In the genomic region with DNA sequence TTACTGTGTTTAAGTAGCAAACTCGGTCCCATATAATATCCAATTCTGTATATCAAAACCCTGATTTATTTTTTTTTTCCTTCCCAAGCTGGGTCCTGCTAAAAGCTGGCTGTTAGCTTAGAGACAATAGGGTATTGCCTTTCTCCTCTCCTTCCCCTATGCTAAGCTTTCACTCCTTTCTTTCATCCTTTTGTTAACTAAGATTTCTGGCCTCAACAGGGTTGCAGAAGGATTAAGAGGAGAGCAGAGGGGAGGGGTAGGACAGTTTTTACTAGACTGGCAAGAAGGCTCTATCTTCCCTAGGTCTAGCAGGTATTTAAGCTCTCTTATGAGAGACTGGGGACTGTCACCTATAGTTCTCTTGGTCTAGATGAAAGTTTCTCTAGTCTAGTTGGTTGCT, we compare ENCODE assay signal across 21 cellular contexts.
"Had no signal": no experiment of that assay in that cellular context is flagged by ENCODE, and none has a peak within 500 bp of the region (broad histone marks: within the 10 kb centered on the region; RNA-seq: fewer than 3 reads in every experiment).

No MANE protein-coding gene starts in this region.

- H3K4me1 ChIP-seq: body of pancreas, foreskin keratinocyte, spleen, thyroid gland had no signal

- H3K36me3 ChIP-seq: spleen, thyroid gland had no signal

- H3K36me3 Mint-ChIP-seq: activated CD4-positive, alpha-beta memory T cell treated with anti-CD3 and anti-CD28 coated beads for 36 hours; activated CD8-positive, alpha-beta memory T cell treated with anti-CD3 and anti-CD28 coated beads, Interleukin-2, amount 10 ng/mL, durations not matched to agents 7 days and 5 days; immature natural killer cell; naive B cell had no signal

- ATAC-seq: activated CD4-positive, alpha-beta T cell treated with anti-CD3 and anti-CD28 coated beads for 36 hours; activated CD8-positive, alpha-beta memory T cell treated with anti-CD3 and anti-CD28 coated beads, Interleukin-2, amount 10 ng/mL, durations not matched to agents 7 days and 5 days; activated T-helper 17 cell treated with anti-CD3 and anti-CD28 coated beads, Interleukin-2, amount 50 U/mL, for 72 hours; body of pancreas; effector memory CD8-positive, alpha-beta T cell; foreskin keratinocyte; left ventricle myocardium superior had no signal

- H3K4me3 ChIP-seq: body of pancreas, spleen, thyroid gland had no signal

- H3K27me3 Mint-ChIP-seq: activated CD4-positive, alpha-beta memory T cell treated with anti-CD3 and anti-CD28 coated beads for 36 hours; activated CD4-positive, alpha-beta T cell treated with anti-CD3 and anti-CD28 coated beads for 36 hours; activated CD8-positive, alpha-beta memory T cell treated with anti-CD3 and anti-CD28 coated beads, Interleukin-2, amount 10 ng/mL, durations not matched to agents 7 days and 5 days; activated T-helper 17 cell treated with anti-CD3 and anti-CD28 coated beads, Interleukin-2, amount 50 U/mL, for 72 hours; effector memory CD8-positive, alpha-beta T cell; naive B cell had no signal

- DNase-seq: activated CD4-positive, alpha-beta memory T cell treated with anti-CD3 and anti-CD28 coated beads for 36 hours; activated CD4-positive, alpha-beta T cell treated with anti-CD3 and anti-CD28 coated beads for 36 hours; activated CD8-positive, alpha-beta memory T cell treated with anti-CD3 and anti-CD28 coated beads, Interleukin-2, amount 10 ng/mL, durations not matched to agents 7 days and 5 days; activated naive CD4-positive, alpha-beta T cell; body of pancreas; effector memory CD8-positive, alpha-beta T cell; foreskin keratinocyte; glutamatergic neuron; hippocampal formation; immature natural killer cell; kidney glomerular epithelial cell; left ventricle myocardium superior; naive B cell; posterior cingulate gyrus; retina; spleen; stimulated activated naive CD4-positive, alpha-beta T cell; SW 1271; T-helper 2 cell; thyroid gland had no signal

- H3K4me1 Mint-ChIP-seq: activated CD4-positive, alpha-beta T cell treated with anti-CD3 and anti-CD28 coated beads for 36 hours; activated CD8-positive, alpha-beta memory T cell treated with anti-CD3 and anti-CD28 coated beads, Interleukin-2, amount 10 ng/mL, durations not matched to agents 7 days and 5 days; activated T-helper 17 cell treated with anti-CD3 and anti-CD28 coated beads, Interleukin-2, amount 50 U/mL, for 72 hours; immature natural killer cell; naive B cell had no signal

- H3K27ac ChIP-seq: body of pancreas, foreskin keratinocyte, spleen, thyroid gland had no signal

- H3K4me3 Mint-ChIP-seq: activated CD4-positive, alpha-beta memory T cell treated with anti-CD3 and anti-CD28 coated beads for 36 hours; activated CD4-positive, alpha-beta T cell treated with anti-CD3 and anti-CD28 coated beads for 36 hours; activated CD8-positive, alpha-beta memory T cell treated with anti-CD3 and anti-CD28 coated beads, Interleukin-2, amount 10 ng/mL, durations not matched to agents 7 days and 5 days; activated T-helper 17 cell treated with anti-CD3 and anti-CD28 coated beads, Interleukin-2, amount 50 U/mL, for 72 hours; effector memory CD8-positive, alpha-beta T cell; immature natural killer cell; naive B cell had no signal

- H3K27ac Mint-ChIP-seq: activated CD4-positive, alpha-beta memory T cell treated with anti-CD3 and anti-CD28 coated beads for 36 hours; activated CD4-positive, alpha-beta T cell treated with anti-CD3 and anti-CD28 coated beads for 36 hours; activated CD8-positive, alpha-beta memory T cell treated with anti-CD3 and anti-CD28 coated beads, Interleukin-2, amount 10 ng/mL, durations not matched to agents 7 days and 5 days; activated T-helper 17 cell treated with anti-CD3 and anti-CD28 coated beads, Interleukin-2, amount 50 U/mL, for 72 hours; effector memory CD8-positive, alpha-beta T cell; immature natural killer cell; naive B cell had no signal

- H3K9me3 Mint-ChIP-seq: activated CD4-positive, alpha-beta memory T cell treated with anti-CD3 and anti-CD28 coated beads for 36 hours had no signal

- H3K27me3 ChIP-seq: body of pancreas, foreskin keratinocyte, spleen, thyroid gland had no signal

- H3K9me3 ChIP-seq: body of pancreas, spleen, thyroid gland had no signal
